ENCODE assay signal across 29 cellular contexts in the genomic region with DNA sequence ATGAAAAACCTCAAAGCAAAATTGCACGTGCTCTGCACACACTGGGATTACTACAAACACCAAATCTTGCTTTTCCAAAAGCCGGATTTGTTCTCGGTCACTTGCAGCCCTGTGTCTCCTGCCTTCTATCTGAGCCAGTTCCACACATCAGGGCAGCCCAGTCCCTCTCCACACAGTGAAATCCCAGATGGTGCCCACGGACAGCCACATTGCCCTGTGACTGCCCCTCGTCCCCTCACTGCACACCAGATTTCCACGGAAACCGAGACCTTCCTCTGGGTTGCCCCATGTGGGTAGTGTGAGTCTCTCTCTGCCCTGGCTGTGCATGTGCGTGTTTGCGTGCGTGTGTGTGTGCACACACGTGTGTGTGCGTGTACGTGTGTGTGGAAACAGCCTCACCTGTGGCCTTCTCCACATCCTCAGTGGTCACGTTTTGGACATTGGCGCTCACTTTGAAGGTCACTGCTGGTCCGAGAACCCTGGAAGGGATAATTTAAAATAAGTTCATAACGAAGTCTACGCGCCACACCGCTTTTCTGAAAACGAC.
"Had no signal": no experiment of that assay in that cellular context is flagged by ENCODE, and none has a peak within 500 bp of the region (broad histone marks: within the 10 kb centered on the region; RNA-seq: fewer than 3 reads in every experiment).

No MANE protein-coding gene starts in this region.

- H3K27ac Mint-ChIP-seq: immature natural killer cell; naive thymus-derived CD4-positive, alpha-beta T cell; nephron; neural progenitor cell; stimulated activated effector memory CD8-positive, alpha-beta T cell treated with anti-CD3 and anti-CD28 coated beads, Interleukin-12 subunit alpha, Interleukin-12 subunit beta, amount 100 ng/mL, for 72 hours had no signal

- DNase-seq: cerebellar nuclear complex; effector CD4-positive, alpha-beta T cell; hypothalamus; immature natural killer cell; islet precursor cell; mesenchymal stem cell; midbrain; naive thymus-derived CD4-positive, alpha-beta T cell; nucleus accumbens; ovary; retina; small intestine; stimulated activated CD4-positive, alpha-beta T cell treated with anti-CD3 and anti-CD28 coated beads, Interleukin-12 subunit alpha, Interleukin-12 subunit beta, amount 100 ng/mL, for 4 hours; stimulated activated CD4-positive, alpha-beta T cell treated with anti-CD3 and anti-CD28 coated beads, Interleukin-1b, Interleukin-23, amount 100 ng/mL, for 48 hours; stimulated activated CD4-positive, alpha-beta T cell treated with anti-CD3 and anti-CD28 coated beads, Interleukin-4, amount 100 ng/mL, for 24 hours; stimulated activated naive CD4-positive, alpha-beta T cell treated with Interleukin-2 at 50 U/mL for 16 hours; substantia nigra; upper lobe of left lung; uterus had no signal

- H3K9ac ChIP-seq: neural progenitor cell had no signal

- FAIRE-seq: colon, frontal cortex, small intestine had no signal

- H3K4me3 Mint-ChIP-seq: immature natural killer cell; naive thymus-derived CD4-positive, alpha-beta T cell; nephron; neural progenitor cell; stimulated activated effector memory CD8-positive, alpha-beta T cell treated with anti-CD3 and anti-CD28 coated beads, Interleukin-12 subunit alpha, Interleukin-12 subunit beta, amount 100 ng/mL, for 72 hours had no signal

- H3K27ac ChIP-seq: dorsolateral prefrontal cortex, left lung, neural progenitor cell, ovary, right lobe of liver, testis, tibial artery, upper lobe of left lung, uterus had no signal

- H3K9me3 ChIP-seq: ovary, right lobe of liver, testis, upper lobe of left lung, uterus had no signal

- H3K4me3 ChIP-seq: dorsolateral prefrontal cortex, left lung, neural progenitor cell, ovary, right lobe of liver, testis, tibial artery, upper lobe of left lung, uterus had no signal

- H3K4me1 ChIP-seq: left lung, neural progenitor cell, right lobe of liver, tibial artery, upper lobe of left lung, uterus had no signal

- H3K9me3 Mint-ChIP-seq: neural progenitor cell had no signal

- H3K36me3 ChIP-seq: left lung, neural progenitor cell, ovary, right lobe of liver, tibial artery, upper lobe of left lung, uterus had no signal

- H3K4me1 Mint-ChIP-seq: immature natural killer cell; naive thymus-derived CD4-positive, alpha-beta T cell; nephron; stimulated activated effector memory CD8-positive, alpha-beta T cell treated with anti-CD3 and anti-CD28 coated beads, Interleukin-12 subunit alpha, Interleukin-12 subunit beta, amount 100 ng/mL, for 72 hours had no signal

- H3K36me3 Mint-ChIP-seq: immature natural killer cell; naive thymus-derived CD4-positive, alpha-beta T cell; neural progenitor cell; stimulated activated effector memory CD8-positive, alpha-beta T cell treated with anti-CD3 and anti-CD28 coated beads, Interleukin-12 subunit alpha, Interleukin-12 subunit beta, amount 100 ng/mL, for 72 hours had no signal
